ENCODE assay signal across 1 cellular context in genomic region chr11:12750181-12750580, GRCh38.
TF ChIP-seq lines count a peak whose summit lies in the region.

No MANE protein-coding gene starts in this region.

TF ChIP-seq in HepG2, 621 proteins besides CTCF, POLR2A, EP300 and RAD21 (continued from another document):
- no peak for TF ChIP-seq ARID2 (CRISPR knock-in tag; IDR thresholded peaks at IDR 0.05; ENCODE audit: borderline replicate concordance)
- no peak for TF ChIP-seq ZNF816 (CRISPR knock-in tag; IDR thresholded peaks at IDR 0.05; ENCODE audit: borderline replicate concordance)
- no peak for TF ChIP-seq ZNF180 (CRISPR knock-in tag; IDR thresholded peaks at IDR 0.05; ENCODE audit: borderline replicate concordance, low read depth)
- TF ChIP-seq, protein P1, sequence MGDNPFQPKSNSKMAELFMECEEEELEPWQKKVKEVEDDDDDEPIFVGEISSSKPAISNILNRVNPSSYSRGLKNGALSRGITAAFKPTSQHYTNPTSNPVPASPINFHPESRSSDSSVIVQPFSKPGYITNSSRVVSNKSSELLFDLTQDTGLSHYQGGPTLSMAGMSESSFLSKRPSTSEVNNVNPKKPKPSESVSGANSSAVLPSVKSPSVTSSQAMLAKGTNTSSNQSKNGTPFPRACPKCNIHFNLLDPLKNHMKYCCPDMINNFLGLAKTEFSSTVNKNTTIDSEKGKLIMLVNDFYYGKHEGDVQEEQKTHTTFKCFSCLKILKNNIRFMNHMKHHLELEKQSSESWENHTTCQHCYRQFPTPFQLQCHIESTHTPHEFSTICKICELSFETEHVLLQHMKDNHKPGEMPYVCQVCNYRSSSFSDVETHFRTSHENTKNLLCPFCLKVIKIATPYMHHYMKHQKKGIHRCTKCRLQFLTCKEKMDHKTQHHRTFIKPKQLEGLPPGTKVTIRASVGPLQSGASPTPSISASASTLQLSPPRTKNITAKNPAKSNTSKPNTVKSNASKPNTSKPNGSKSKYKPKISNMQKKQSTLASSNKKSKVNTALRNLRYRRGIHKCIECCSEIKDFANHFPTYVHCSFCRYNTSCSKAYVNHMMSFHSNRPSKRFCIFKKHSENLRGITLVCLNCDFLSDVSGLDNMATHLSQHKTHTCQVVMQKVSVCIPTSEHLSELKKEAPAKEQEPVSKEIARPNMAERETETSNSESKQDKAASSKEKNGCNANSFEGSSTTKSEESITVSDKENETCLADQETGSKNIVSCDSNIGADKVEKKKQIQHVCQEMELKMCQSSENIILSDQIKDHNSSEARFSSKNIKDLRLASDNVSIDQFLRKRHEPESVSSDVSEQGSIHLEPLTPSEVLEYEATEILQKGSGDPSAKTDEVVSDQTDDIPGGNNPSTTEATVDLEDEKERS (CRISPR knock-in tag; IDR thresholded peaks at IDR 0.05) = no peak
- TF ChIP-seq ZNF570 (CRISPR knock-in tag; IDR thresholded peaks at IDR 0.05; ENCODE audit: borderline replicate concordance) = no peak
- no peak for TF ChIP-seq CREB3 (CRISPR knock-in tag; IDR thresholded peaks at IDR 0.05)
- TF ChIP-seq, protein P2, sequence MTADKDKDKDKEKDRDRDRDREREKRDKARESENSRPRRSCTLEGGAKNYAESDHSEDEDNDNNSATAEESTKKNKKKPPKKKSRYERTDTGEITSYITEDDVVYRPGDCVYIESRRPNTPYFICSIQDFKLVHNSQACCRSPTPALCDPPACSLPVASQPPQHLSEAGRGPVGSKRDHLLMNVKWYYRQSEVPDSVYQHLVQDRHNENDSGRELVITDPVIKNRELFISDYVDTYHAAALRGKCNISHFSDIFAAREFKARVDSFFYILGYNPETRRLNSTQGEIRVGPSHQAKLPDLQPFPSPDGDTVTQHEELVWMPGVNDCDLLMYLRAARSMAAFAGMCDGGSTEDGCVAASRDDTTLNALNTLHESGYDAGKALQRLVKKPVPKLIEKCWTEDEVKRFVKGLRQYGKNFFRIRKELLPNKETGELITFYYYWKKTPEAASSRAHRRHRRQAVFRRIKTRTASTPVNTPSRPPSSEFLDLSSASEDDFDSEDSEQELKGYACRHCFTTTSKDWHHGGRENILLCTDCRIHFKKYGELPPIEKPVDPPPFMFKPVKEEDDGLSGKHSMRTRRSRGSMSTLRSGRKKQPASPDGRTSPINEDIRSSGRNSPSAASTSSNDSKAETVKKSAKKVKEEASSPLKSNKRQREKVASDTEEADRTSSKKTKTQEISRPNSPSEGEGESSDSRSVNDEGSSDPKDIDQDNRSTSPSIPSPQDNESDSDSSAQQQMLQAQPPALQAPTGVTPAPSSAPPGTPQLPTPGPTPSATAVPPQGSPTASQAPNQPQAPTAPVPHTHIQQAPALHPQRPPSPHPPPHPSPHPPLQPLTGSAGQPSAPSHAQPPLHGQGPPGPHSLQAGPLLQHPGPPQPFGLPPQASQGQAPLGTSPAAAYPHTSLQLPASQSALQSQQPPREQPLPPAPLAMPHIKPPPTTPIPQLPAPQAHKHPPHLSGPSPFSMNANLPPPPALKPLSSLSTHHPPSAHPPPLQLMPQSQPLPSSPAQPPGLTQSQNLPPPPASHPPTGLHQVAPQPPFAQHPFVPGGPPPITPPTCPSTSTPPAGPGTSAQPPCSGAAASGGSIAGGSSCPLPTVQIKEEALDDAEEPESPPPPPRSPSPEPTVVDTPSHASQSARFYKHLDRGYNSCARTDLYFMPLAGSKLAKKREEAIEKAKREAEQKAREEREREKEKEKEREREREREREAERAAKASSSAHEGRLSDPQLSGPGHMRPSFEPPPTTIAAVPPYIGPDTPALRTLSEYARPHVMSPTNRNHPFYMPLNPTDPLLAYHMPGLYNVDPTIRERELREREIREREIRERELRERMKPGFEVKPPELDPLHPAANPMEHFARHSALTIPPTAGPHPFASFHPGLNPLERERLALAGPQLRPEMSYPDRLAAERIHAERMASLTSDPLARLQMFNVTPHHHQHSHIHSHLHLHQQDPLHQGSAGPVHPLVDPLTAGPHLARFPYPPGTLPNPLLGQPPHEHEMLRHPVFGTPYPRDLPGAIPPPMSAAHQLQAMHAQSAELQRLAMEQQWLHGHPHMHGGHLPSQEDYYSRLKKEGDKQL (CRISPR knock-in tag; IDR thresholded peaks at IDR 0.05; ENCODE audit: low read depth) = no peak
- TF ChIP-seq SNRNP70 (IDR thresholded peaks at IDR 0.05; ENCODE audit: low read depth, low read length) = no peak
